Comparison of ENCODE assay signal across 24 cellular contexts in the genomic region with DNA sequence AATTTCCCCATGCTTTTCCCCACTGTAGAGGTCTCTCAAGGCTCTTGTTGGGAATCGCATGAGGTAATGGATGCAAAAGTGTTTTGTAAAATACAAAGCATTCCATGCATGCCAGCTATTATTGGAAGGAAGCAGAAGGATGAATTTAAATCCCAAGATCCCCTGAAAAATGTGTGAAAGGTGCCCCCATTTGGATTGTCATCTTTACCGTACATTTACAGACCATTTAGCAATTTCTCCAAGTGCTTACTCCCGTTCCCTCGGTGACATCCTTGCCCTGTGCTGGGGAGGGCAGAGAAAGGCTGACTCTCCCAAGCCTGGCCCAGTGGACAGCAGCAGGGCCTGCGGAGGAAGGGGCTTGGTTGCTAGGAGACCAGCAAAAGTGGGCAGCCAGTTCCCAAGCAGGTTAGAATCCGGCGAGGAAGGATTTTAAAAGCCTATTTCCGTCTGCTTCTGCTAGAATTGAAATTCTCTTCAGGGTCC. TPM values are rescaled to one million over a fixed set of nuclear protein-coding genes. Genes with fewer than 3 reads are reported as not detected.
DNase-seq lines count a peak whose midpoint lies in the region; ATAC-seq and TF ChIP-seq lines count a peak whose summit lies in the region.
"Had no signal": no experiment of that assay in that cellular context is flagged by ENCODE, and none has a peak within 500 bp of the region (broad histone marks: within the 10 kb centered on the region; RNA-seq: fewer than 3 reads in every experiment).

No MANE protein-coding gene starts in this region.

- CTCF ChIA-PET in WTC11 (lab: Charles Lee): no interaction called here

- H3K27ac Mint-ChIP-seq in WTC11 (peak overlapping the region; percentile 73), nephron progenitor cell (peak overlapping the region; percentile 68)
- H3K27ac Mint-ChIP-seq in natural killer cell treated with Interleukin-12 subunit alpha and Interleukin-12 subunit beta and Interleukin-15 and Interleukin-18, amount 100 ng/mL, for 72 hours: no peak overlapping the region
- H3K27ac Mint-ChIP-seq: activated CD4-positive, alpha-beta memory T cell treated with anti-CD3 and anti-CD28 coated beads, Interleukin-2, amount 10 ng/mL, durations not matched to agents 7 days and 5 days; CD14-positive monocyte; effector memory CD8-positive, alpha-beta T cell; memory B cell had no signal

- peak; percentile 50 for DNase-seq in H7
- peak; percentile 41 for DNase-seq in WTC11 (ENCODE audit: low spot score)
- peak; percentile 30 for DNase-seq in iPS DF 19.7 (ENCODE audit: low read depth, low spot score)
- peak; percentile 22 for DNase-seq in nephron progenitor cell
- DNase-seq in natural killer cell treated with Interleukin-12 subunit alpha and Interleukin-12 subunit beta and Interleukin-15 and Interleukin-18, amount 100 ng/mL, for 72 hours (ENCODE audit: low spot score): no peak
- no peak for DNase-seq in DMS 273 treated with DMSO at 0.1 percent for 48 hours (lab: John Stamatoyannopoulos, UW)
- DNase-seq in NCI-H774 (lab: John Stamatoyannopoulos, UW): no peak
- DNase-seq: ACHN; activated CD4-positive, alpha-beta memory T cell treated with anti-CD3 and anti-CD28 coated beads, Interleukin-2, amount 10 ng/mL, durations not matched to agents 7 days and 5 days; activated naive CD4-positive, alpha-beta T cell treated with Interleukin-2 at 50 U/mL for 16 hours; activated T-cell treated with anti-CD3 and anti-CD28 coated beads, Interleukin-2, amount 50 U/mL, for 1 hour; cerebellar nuclear complex; DMS153; effector memory CD8-positive, alpha-beta T cell; GF-D8; kidney glomerular epithelial cell; MM.1S; NCI-H187; NCI-H446 treated with DMSO at 0.1 percent for 48 hours; SHP77; T-helper 1 cell had no signal

- no peak overlapping the region for H3K4me3 ChIP-seq in H7 (ENCODE audit: insufficient read depth, low read depth, low read length)

- H3K27me3 Mint-ChIP-seq in WTC11 (ENCODE audit: low read depth) (no peaks in the 10 kb centered on the region; the same call in 1 of the 2 replicates), nephron progenitor cell (ENCODE audit: low read depth, poor library complexity) (peaks cover 10% of the 10 kb centered on the region)
- H3K27me3 Mint-ChIP-seq in natural killer cell treated with Interleukin-12 subunit alpha and Interleukin-12 subunit beta and Interleukin-15 and Interleukin-18, amount 100 ng/mL, for 72 hours: peaks cover 18 to 22% of the 10 kb centered on the region in 2 donors

- POLR2A ChIA-PET in WTC11 (lab: Charles Lee): no interaction called here

- peaks cover 52% of the 10 kb centered on the region for H3K4me1 Mint-ChIP-seq in WTC11
- H3K4me1 Mint-ChIP-seq in nephron progenitor cell: peaks cover 27% of the 10 kb centered on the region
- no peaks in the 10 kb centered on the region for H3K4me1 Mint-ChIP-seq in natural killer cell treated with Interleukin-12 subunit alpha and Interleukin-12 subunit beta and Interleukin-15 and Interleukin-18, amount 100 ng/mL, for 72 hours (ENCODE audit: low read depth in 2 of 2)
- H3K4me1 Mint-ChIP-seq: activated CD4-positive, alpha-beta memory T cell treated with anti-CD3 and anti-CD28 coated beads, Interleukin-2, amount 10 ng/mL, durations not matched to agents 7 days and 5 days; CD14-positive monocyte; memory B cell had no signal

- H3K36me3 ChIP-seq in H7 (replicated peaks; ENCODE audit: control insufficient read depth, insufficient read depth, low read length): no peaks in the 10 kb centered on the region

- ATAC-seq in WTC11 (peak; percentile 88), GM19395 (IDR thresholded peaks at IDR 0.05; ENCODE audit: unreplicated experiment) (no peak)
- ATAC-seq in natural killer cell treated with Interleukin-12 subunit alpha and Interleukin-12 subunit beta and Interleukin-15 and Interleukin-18, amount 100 ng/mL, for 72 hours: no peak
- ATAC-seq: effector memory CD8-positive, alpha-beta T cell had no signal

- TF ChIP-seq CTCF in WTC11 (IDR thresholded peaks at IDR 0.05) (no peak), nephron progenitor cell (IDR thresholded peaks at IDR 0.05) (no peak)

- H3K9me3 Mint-ChIP-seq in WTC11 (no peaks in the 10 kb centered on the region), nephron progenitor cell (no peaks in the 10 kb centered on the region)
- H3K9me3 Mint-ChIP-seq in natural killer cell treated with Interleukin-12 subunit alpha and Interleukin-12 subunit beta and Interleukin-15 and Interleukin-18, amount 100 ng/mL, for 72 hours: no peaks in the 10 kb centered on the region
- H3K9me3 Mint-ChIP-seq: activated CD4-positive, alpha-beta memory T cell treated with anti-CD3 and anti-CD28 coated beads, Interleukin-2, amount 10 ng/mL, durations not matched to agents 7 days and 5 days; CD14-positive monocyte; effector memory CD8-positive, alpha-beta T cell; memory B cell had no signal

- H3K4me3 Mint-ChIP-seq in WTC11 (peak overlapping the region; percentile 32), nephron progenitor cell (no peak overlapping the region)
- H3K4me3 Mint-ChIP-seq in natural killer cell treated with Interleukin-12 subunit alpha and Interleukin-12 subunit beta and Interleukin-15 and Interleukin-18, amount 100 ng/mL, for 72 hours: no peak overlapping the region
- H3K4me3 Mint-ChIP-seq: activated CD4-positive, alpha-beta memory T cell treated with anti-CD3 and anti-CD28 coated beads, Interleukin-2, amount 10 ng/mL, durations not matched to agents 7 days and 5 days; effector memory CD8-positive, alpha-beta T cell; memory B cell had no signal

- no peaks in the 10 kb centered on the region for H3K27me3 ChIP-seq in H7 (ENCODE audit: control insufficient read depth, insufficient read depth, low read length)

- H3K36me3 Mint-ChIP-seq in WTC11 (no peaks in the 10 kb centered on the region), nephron progenitor cell (ENCODE audit: low read depth) (no peaks in the 10 kb centered on the region)
- H3K36me3 Mint-ChIP-seq in natural killer cell treated with Interleukin-12 subunit alpha and Interleukin-12 subunit beta and Interleukin-15 and Interleukin-18, amount 100 ng/mL, for 72 hours: no peaks in the 10 kb centered on the region
- H3K36me3 Mint-ChIP-seq: CD14-positive monocyte, memory B cell had no signal

TF ChIP-seq in WTC11, 78 proteins besides CTCF, POLR2A, EP300 and RAD21:
- TF ChIP-seq MXD4 (CRISPR knock-in tag; IDR thresholded peaks at IDR 0.05; ENCODE audit: borderline replicate concordance) (no peak), TEAD4 (CRISPR knock-in tag; IDR thresholded peaks at IDR 0.05) (peak; percentile 25; the same call in 1 of the 2 replicates)

RNA-seq across cellular contexts. Expression of gene NEO1, which starts 31.1 kb away (rescaled TPM):
- total RNA-seq in H7 (2014; rRNA removed; shearing (Covaris generic)): 26.8 and 28.9 TPM in 2 replicates
- total RNA-seq in WTC11 (2021): 33.4 to 39.5 TPM (median 37.1 TPM) in 3 replicates
- total RNA-seq in natural killer cell treated with Interleukin-12 subunit alpha and Interleukin-12 subunit beta and Interleukin-15 and Interleukin-18, amount 100 ng/mL, for 72 hours: 1 to 10 TPM; 3.6 to 8.0 TPM

Comparison
In these comparisons a context has a peak if more than half of its experiments do, and no peak if none do; other contexts are left out.
1. DNase-seq: peak in H7 (single experiment), WTC11 (single experiment), iPS DF 19.7 (single experiment) and nephron progenitor cell (single experiment); none in natural killer cell treated with Interleukin-12 subunit alpha and Interleukin-12 subunit beta and Interleukin-15 and Interleukin-18, amount 100 ng/mL, for 72 hours (single experiment), DMS 273 treated with DMSO at 0.1 percent for 48 hours (single experiment) and NCI-H774 (single experiment).
2. H3K27ac Mint-ChIP-seq: peak in WTC11 (single experiment) and nephron progenitor cell (single experiment); none in natural killer cell treated with Interleukin-12 subunit alpha and Interleukin-12 subunit beta and Interleukin-15 and Interleukin-18, amount 100 ng/mL, for 72 hours (0 of 2).